ENCODE assay signal across 12 cellular contexts in genomic region chr1:5847013-5847654, GRCh38.
DNase-seq lines count a peak whose midpoint lies in the region; ATAC-seq and TF ChIP-seq lines count a peak whose summit lies in the region.
"Had no signal": no experiment of that assay in that cellular context is flagged by ENCODE, and none has a peak within 500 bp of the region (broad histone marks: within the 10 kb centered on the region; RNA-seq: fewer than 3 reads in every experiment).

No MANE protein-coding gene starts in this region.

- DNase-seq in AG20443 (ENCODE audit: low spot score) (peak; percentile 82), HT1080 (ENCODE audit: low read depth) (peak; percentile 23), astrocyte of the spinal cord (ENCODE audit: low read depth, low spot score) (peak; percentile 3), kidney glomerular epithelial cell (lab: John Stamatoyannopoulos, UW) (peak; percentile 5)
- DNase-seq: activated CD4-positive, alpha-beta memory T cell treated with anti-CD3 and anti-CD28 coated beads for 36 hours; CD8-positive, alpha-beta memory T cell; NCI-H1417 had no signal

- H3K27ac Mint-ChIP-seq in activated T-helper 17 cell treated with anti-CD3 and anti-CD28 coated beads, Interleukin-2, amount 50 U/mL, for 72 hours, result no peak overlapping the region
- H3K27ac Mint-ChIP-seq: activated CD4-positive, alpha-beta memory T cell treated with anti-CD3 and anti-CD28 coated beads for 36 hours; CD8-positive, alpha-beta memory T cell; nephron had no signal

- no peak overlapping the region for H3K4me3 ChIP-seq in astrocyte of the spinal cord (ENCODE audit: low read depth, low read length)

- peaks cover 4% of the 10 kb centered on the region for H3K27me3 Mint-ChIP-seq in activated T-helper 17 cell treated with anti-CD3 and anti-CD28 coated beads, Interleukin-2, amount 50 U/mL, for 72 hours

- no peak for TF ChIP-seq CTCF in astrocyte of the spinal cord (IDR thresholded peaks at IDR 0.05; ENCODE audit: low read depth, low read length)

- no peaks in the 10 kb centered on the region for H3K36me3 Mint-ChIP-seq in activated T-helper 17 cell treated with anti-CD3 and anti-CD28 coated beads, Interleukin-2, amount 50 U/mL, for 72 hours (ENCODE audit: low read depth)
- H3K36me3 Mint-ChIP-seq: activated CD4-positive, alpha-beta memory T cell treated with anti-CD3 and anti-CD28 coated beads for 36 hours; CD8-positive, alpha-beta memory T cell had no signal

- no peak overlapping the region for H3K4me3 Mint-ChIP-seq in activated T-helper 17 cell treated with anti-CD3 and anti-CD28 coated beads, Interleukin-2, amount 50 U/mL, for 72 hours
- H3K4me3 Mint-ChIP-seq: activated CD4-positive, alpha-beta memory T cell treated with anti-CD3 and anti-CD28 coated beads for 36 hours; CD8-positive, alpha-beta memory T cell; nephron had no signal

- in situ Hi-C loops in astrocyte of the spinal cord (cut with HindIII; ENCODE audit: low sequenced_read_pairs), result no loop called here

- no peaks in the 10 kb centered on the region for H3K4me1 Mint-ChIP-seq in activated T-helper 17 cell treated with anti-CD3 and anti-CD28 coated beads, Interleukin-2, amount 50 U/mL, for 72 hours
- H3K4me1 Mint-ChIP-seq: CD8-positive, alpha-beta memory T cell; nephron had no signal

- ATAC-seq in esophagus mucosa (no peak), HG03439 (IDR thresholded peaks at IDR 0.05; ENCODE audit: unreplicated experiment) (no peak), HG02884 (IDR thresholded peaks at IDR 0.05; ENCODE audit: unreplicated experiment) (no peak)
- ATAC-seq in activated T-helper 17 cell treated with anti-CD3 and anti-CD28 coated beads, Interleukin-2, amount 50 U/mL, for 72 hours (replicated peaks), result no peak

- H3K9me3 Mint-ChIP-seq in activated T-helper 17 cell treated with anti-CD3 and anti-CD28 coated beads, Interleukin-2, amount 50 U/mL, for 72 hours, result no peaks in the 10 kb centered on the region
- H3K9me3 Mint-ChIP-seq: activated CD4-positive, alpha-beta memory T cell treated with anti-CD3 and anti-CD28 coated beads for 36 hours; nephron had no signal

Comparison
In these comparisons a context has a peak if more than half of its experiments do, and no peak if none do; other contexts are left out.
1. DNase-seq: peak in every context shown above with its lines; median percentile 82 in AG20443; 23 in HT1080; 5 in kidney glomerular epithelial cell; 3 in astrocyte of the spinal cord.